ENCODE assay signal across 15 cellular contexts in the genomic region with DNA sequence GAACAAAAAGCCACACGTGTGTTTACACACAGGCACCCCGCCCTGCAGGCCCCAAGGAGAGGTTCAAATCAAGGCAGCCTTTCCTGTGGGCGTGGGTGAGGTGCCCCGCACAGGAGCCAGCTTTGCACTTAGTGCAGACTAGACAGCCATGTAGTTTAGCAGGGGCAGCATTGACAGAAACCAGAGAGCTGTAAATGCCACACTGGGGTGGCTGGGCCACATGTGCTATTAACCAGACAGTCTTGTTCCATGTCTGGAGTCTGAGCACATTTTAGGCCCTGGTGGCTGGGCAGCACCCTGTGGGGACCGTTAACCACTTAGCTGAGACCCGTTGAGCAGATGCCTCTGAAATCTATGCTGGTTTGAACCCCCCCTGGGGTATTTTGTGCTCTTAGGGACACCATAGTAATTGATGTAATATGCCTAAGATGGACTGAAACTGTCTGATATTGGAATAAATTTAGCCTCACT.
A peak's percentile ranks its signal among the peaks of the same experiment; 100 is the strongest.
DNase-seq lines count a peak whose midpoint lies in the region; ATAC-seq and TF ChIP-seq lines count a peak whose summit lies in the region.
"Had no signal": no experiment of that assay in that cellular context is flagged by ENCODE, and none has a peak within 500 bp of the region (broad histone marks: within the 10 kb centered on the region; RNA-seq: fewer than 3 reads in every experiment).

No MANE protein-coding gene starts in this region.

- no peaks in the 10 kb centered on the region for H3K36me3 Mint-ChIP-seq in effector memory CD8-positive, alpha-beta T cell (ENCODE audit: insufficient read depth)

- CTCF ChIA-PET in IMR-90 (lab: Yijun Ruan, JAX): interaction anchor here (0.5 kb wide), 1 partner anchor 336 kb away, joined by 3 read pairs; no protein-coding TSS in a partner anchor

- H2BK5ac ChIP-seq in IMR-90 (ENCODE audit: low read depth, low read length, poor library complexity, severe bottlenecking): peak overlapping the region; percentile 12

- no peak for DNase-seq in IMR-90
- peak in 2 of 3 experiments; percentile 3 to 8 for DNase-seq in effector memory CD8-positive, alpha-beta T cell
- DNase-seq in osteoblast (ENCODE audit: insufficient read length, low spot score, missing footprints): no peak
- no peak for DNase-seq in cerebellar cortex (ENCODE audit: low spot score)
- DNase-seq in cortex of kidney (lab: John Stamatoyannopoulos, UW): no peak
- no peak for DNase-seq in activated CD4-positive, CD25-positive, alpha-beta regulatory T cell treated with anti-CD3 and anti-CD28 coated beads, Interleukin-2, amount 50 U/mL, for 72 hours
- DNase-seq: NCI-H1436 treated with DMSO at 0.1 percent for 48 hours; stimulated activated CD4-positive, alpha-beta T cell treated with anti-CD3 and anti-CD28 coated beads, Interleukin-4, amount 100 ng/mL, for 1 hour; tibial artery had no signal

- H3K4me2 ChIP-seq in BLaER1 treated with 17β-estradiol and CSF1 and Interleukin-3, amounts not matched to agents 10 nM and 100 nM: peak overlapping the region; percentile 66 to 88 (median 79)
- H3K4me2 ChIP-seq in IMR-90 (ENCODE audit: low read depth, low read length) (no peak overlapping the region), osteoblast (ENCODE audit: insufficient read depth, low read length) (no peak overlapping the region)

- no peaks in the 10 kb centered on the region for H3K36me3 ChIP-seq in BLaER1 treated with 17β-estradiol and CSF1 and Interleukin-3, amounts not matched to agents 10 nM and 100 nM
- H3K36me3 ChIP-seq in IMR-90 (ENCODE audit: control insufficient read depth, insufficient read depth, low read length) (no peaks in the 10 kb centered on the region), osteoblast (ENCODE audit: insufficient read depth, low read length) (no peaks in the 10 kb centered on the region)
- H3K36me3 ChIP-seq: HAP-1, neutrophil, tibial artery had no signal

- H4K5ac ChIP-seq in IMR-90 (ENCODE audit: low read depth, low read length): peak overlapping the region; percentile 29

- 0 out of 4 replicates have a peak, but pooled peaks cover 0 to 5% of the 10 kb centered on the region in 2 experiments for H3K79me1 ChIP-seq in IMR-90 (ENCODE audit: low read depth in 1 of 2, low read length in 2 of 2)

- POLR2A ChIA-PET in IMR-90 (lab: Charles Lee; ENCODE audit: unreplicated experiment): no interaction called here

- TF ChIP-seq POLR2A in IMR-90 (IDR thresholded peaks at IDR 0.05; ENCODE audit: low read depth, low read length): no peak

- no peak for ATAC-seq in IMR-90 (ENCODE audit: low read depth)
- peak; percentile 81 for ATAC-seq in effector memory CD8-positive, alpha-beta T cell (replicated peaks)
- ATAC-seq: sciatic nerve had no signal

- H3K4me3 Mint-ChIP-seq in effector memory CD8-positive, alpha-beta T cell: peak overlapping the region in 1 of 2 donors; percentile 36
- H3K4me3 Mint-ChIP-seq: T-helper 2 cell treated with Interferon-gamma antibody and Interleukin-4, amounts not matched to agents 5 μg/mL and 100 μg/mL, for 36 hours had no signal

- TF ChIP-seq CTCF in IMR-90 (conservative IDR thresholded peaks at IDR 0.05; ENCODE audit: low read depth, low read length) (no peak), osteoblast (IDR thresholded peaks at IDR 0.05; ENCODE audit: extremely low read depth, low read depth, low read length) (no peak)

- H3K18ac ChIP-seq in IMR-90 (ENCODE audit: low read depth, low read length): peak overlapping the region; percentile 39; the same call in 1 of the 2 replicates

- no peak for TF ChIP-seq RAD21 in IMR-90 (IDR thresholded peaks at IDR 0.05; ENCODE audit: low read length)

- H3K27me3 Mint-ChIP-seq in effector memory CD8-positive, alpha-beta T cell: peaks cover 10 to 46% of the 10 kb centered on the region in 2 donors

- H4K8ac ChIP-seq in IMR-90 (ENCODE audit: low read depth in 2 of 2, low read length in 2 of 2): peak overlapping the region; percentile 48 to 60; a peak in 3 of 4 replicates

- H2AK5ac ChIP-seq in IMR-90 (ENCODE audit: low read depth, low read length): peak overlapping the region; percentile 95

- peak overlapping the region; percentile 73 for H3K14ac ChIP-seq in IMR-90 (replicated peaks; ENCODE audit: low read depth, low read length)

- peak overlapping the region; percentile 92; the same call in 2 of the 3 replicates for H2BK15ac ChIP-seq in IMR-90 (ENCODE audit: low read depth, low read length)

- no peaks in the 10 kb centered on the region for H4K20me1 ChIP-seq in BLaER1 treated with 17β-estradiol and CSF1 and Interleukin-3, amounts not matched to agents 10 nM and 100 nM
- no peaks in the 10 kb centered on the region for H4K20me1 ChIP-seq in IMR-90 (ENCODE audit: insufficient read depth, low read length)
- no peaks in the 10 kb centered on the region for H4K20me1 ChIP-seq in osteoblast (ENCODE audit: insufficient read depth, low read length)

- in situ Hi-C loops in IMR-90 (cut with MboI; ENCODE audit: low sequenced_read_pairs): no loop called here

- peak overlapping the region; percentile 80 for H2AFZ ChIP-seq in IMR-90 (replicated peaks; ENCODE audit: low read length, poor library complexity)
- H2AFZ ChIP-seq in osteoblast (ENCODE audit: low read length): peak overlapping the region; percentile 35

- peak overlapping the region in 6 of 11 experiments; percentile 2 to 60 (median 38); a peak in 10 of 22 replicates for H3K27ac ChIP-seq in BLaER1 treated with 17β-estradiol and CSF1 and Interleukin-3, amounts not matched to agents 10 nM and 100 nM
- H3K27ac ChIP-seq in IMR-90 (ENCODE audit: insufficient read depth, low read length) (no peak overlapping the region; the same call in 1 of the 2 replicates), osteoblast (ENCODE audit: low read depth, low read length) (no peak overlapping the region)
- H3K27ac ChIP-seq: C4-2B, neutrophil, tibial artery had no signal

- H2BK20ac ChIP-seq in IMR-90 (ENCODE audit: low read depth, low read length): peak overlapping the region; percentile 85

- intact Hi-C loops in IMR-90 (cut with micrococcal nuclease): no loop called here

- no peak overlapping the region for H3K4me3 ChIP-seq in BLaER1 treated with 17β-estradiol and CSF1 and Interleukin-3, amounts not matched to agents 10 nM and 100 nM
- H3K4me3 ChIP-seq in IMR-90 (ENCODE audit: insufficient read depth, low read depth, low read length): no peak overlapping the region
- no peak overlapping the region for H3K4me3 ChIP-seq in osteoblast (ENCODE audit: insufficient read depth, low read length)
- H3K4me3 ChIP-seq: HAP-1, tibial artery had no signal

- H3K4ac ChIP-seq in IMR-90 (ENCODE audit: low read depth, low read length): peak overlapping the region; percentile 81

- BruUV-seq in IMR-90 (replicated peaks; lab: Mats Ljungman, UMichigan): no TSS peak

- H2BK120ac ChIP-seq in IMR-90 (ENCODE audit: low read depth, low read length): peak overlapping the region; percentile 92

- H3K56ac ChIP-seq in IMR-90 (ENCODE audit: extremely low read depth, insufficient read depth, low read length): peak overlapping the region; percentile 27; the same call in 1 of the 2 replicates

- WGBS in IMR-90 (ENCODE audit: extremely low coverage in 2 of 2, insufficient read length in 1 of 2), 2 experiments: 100% methylated on average over 1 of the region's 6 CpGs; no CpG with 5 or more reads in 1 of the 2 experiments

- H3K9ac ChIP-seq in BLaER1 treated with 17β-estradiol and CSF1 and Interleukin-3, amounts not matched to agents 10 nM and 100 nM: peak overlapping the region in 7 of 11 experiments; percentile 5 to 51 (median 19); a peak in 11 of 22 replicates
- no peak overlapping the region for H3K9ac ChIP-seq in IMR-90 (ENCODE audit: low read depth, low read length)

- H3K23ac ChIP-seq in IMR-90 (ENCODE audit: low read depth, low read length): peak overlapping the region; percentile 41; the same call in 1 of the 2 replicates

- peaks cover 14% of the 10 kb centered on the region for H3K9me1 ChIP-seq in IMR-90 (ENCODE audit: insufficient read depth, low read length)

- H3K4me1 ChIP-seq in BLaER1 treated with 17β-estradiol and CSF1 and Interleukin-3, amounts not matched to agents 10 nM and 100 nM: peaks cover 30 to 61% (median 48%) of the 10 kb centered on the region in 10 experiments
- H3K4me1 ChIP-seq in IMR-90 (ENCODE audit: control insufficient read depth, insufficient read depth, low read length): peaks cover 13% of the 10 kb centered on the region
- peaks cover 14% of the 10 kb centered on the region for H3K4me1 ChIP-seq in osteoblast (ENCODE audit: insufficient read depth, low read length)
- H3K4me1 ChIP-seq: HAP-1, tibial artery had no signal

- H3K4me1 Mint-ChIP-seq in effector memory CD8-positive, alpha-beta T cell (ENCODE audit: low read depth in 2 of 2): peaks cover 8 to 9% of the 10 kb centered on the region in 2 donors

- H3K79me2 ChIP-seq in osteoblast (ENCODE audit: insufficient read depth, low read length): no peaks in the 10 kb centered on the region

- peak overlapping the region; percentile 71 for H4K91ac ChIP-seq in IMR-90 (ENCODE audit: insufficient read depth, low read depth, low read length)

- H2AK9ac ChIP-seq in IMR-90 (replicated peaks; ENCODE audit: low read depth, low read length, poor library complexity): no peak overlapping the region

- H3K9me3 Mint-ChIP-seq in effector memory CD8-positive, alpha-beta T cell: no peaks in the 10 kb centered on the region
- H3K9me3 Mint-ChIP-seq: T-helper 2 cell treated with Interferon-gamma antibody and Interleukin-4, amounts not matched to agents 5 μg/mL and 100 μg/mL, for 36 hours had no signal

- dilution Hi-C loops in IMR-90 (cut with HindIII; ENCODE audit: low sequenced_read_pairs, unreplicated experiment): no loop called here

- no peaks in the 10 kb centered on the region for H3K9me3 ChIP-seq in BLaER1 treated with 17β-estradiol and CSF1 and Interleukin-3, amounts not matched to agents 10 nM and 100 nM (replicated peaks in 1 of 11)
- no peaks in the 10 kb centered on the region for H3K9me3 ChIP-seq in IMR-90 (ENCODE audit: control insufficient read depth, insufficient read depth, low read length)
- H3K9me3 ChIP-seq in osteoblast (ENCODE audit: low read depth, low read length): no peaks in the 10 kb centered on the region
- H3K9me3 ChIP-seq: HAP-1, neutrophil, tibial artery had no signal

- peak overlapping the region in 1 of 2 donors; percentile 71 for H3K27ac Mint-ChIP-seq in effector memory CD8-positive, alpha-beta T cell
- H3K27ac Mint-ChIP-seq: T-helper 2 cell treated with Interferon-gamma antibody and Interleukin-4, amounts not matched to agents 5 μg/mL and 100 μg/mL, for 36 hours had no signal

- no peaks in the 10 kb centered on the region for H3K27me3 ChIP-seq in BLaER1 treated with 17β-estradiol and CSF1 and Interleukin-3, amounts not matched to agents 10 nM and 100 nM
- H3K27me3 ChIP-seq in IMR-90 (ENCODE audit: control insufficient read depth, insufficient read depth, low read length) (no peaks in the 10 kb centered on the region), osteoblast (ENCODE audit: insufficient read depth, low read length) (no peaks in the 10 kb centered on the region)

TF ChIP-seq in IMR-90, 13 proteins besides CTCF, POLR2A, EP300 and RAD21 (continues in another document):
- TF ChIP-seq BHLHE40 (IDR thresholded peaks at IDR 0.05; ENCODE audit: low read depth, low read length) (no peak), CEBPB (IDR thresholded peaks at IDR 0.05; ENCODE audit: low read depth, low read length) (no peak)

Comparison
In these comparisons a context has a peak if more than half of its experiments do, and no peak if none do; other contexts are left out.
1. H3K27ac ChIP-seq: peak in BLaER1 treated with 17β-estradiol and CSF1 and Interleukin-3, amounts not matched to agents 10 nM and 100 nM (6 of 11); none in IMR-90 (single experiment) and osteoblast (single experiment).
2. H3K4me2 ChIP-seq: peak in BLaER1 treated with 17β-estradiol and CSF1 and Interleukin-3, amounts not matched to agents 10 nM and 100 nM (11 of 11); none in IMR-90 (single experiment) and osteoblast (single experiment).
3. DNase-seq: peak in effector memory CD8-positive, alpha-beta T cell (2 of 3); none in IMR-90 (single experiment), osteoblast (single experiment), cerebellar cortex (single experiment), cortex of kidney (single experiment) and activated CD4-positive, CD25-positive, alpha-beta regulatory T cell treated with anti-CD3 and anti-CD28 coated beads, Interleukin-2, amount 50 U/mL, for 72 hours (single experiment).